ENCODE assay signal across 28 cellular contexts in the genomic region with DNA sequence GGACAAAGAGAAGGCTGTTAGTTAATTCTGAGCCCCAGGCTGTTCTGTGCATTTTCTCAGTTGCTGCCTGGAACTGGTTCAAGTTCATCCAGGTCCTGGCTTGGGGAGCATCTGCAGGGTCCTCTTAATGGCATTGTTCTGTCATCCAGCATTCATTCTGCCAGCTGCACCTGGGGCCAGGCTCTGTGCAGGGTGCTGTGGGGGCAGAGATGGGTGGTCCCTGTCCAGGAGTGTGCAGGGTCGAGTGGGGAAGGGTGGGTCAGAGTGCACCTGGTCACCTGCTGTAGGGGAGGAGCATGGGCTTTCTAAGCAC. TPM values are rescaled to one million over a fixed set of nuclear protein-coding genes. Genes with fewer than 3 reads are reported as not detected.
"Had no signal": no experiment of that assay in that cellular context is flagged by ENCODE, and none has a peak within 500 bp of the region (broad histone marks: within the 10 kb centered on the region; RNA-seq: fewer than 3 reads in every experiment).

No MANE protein-coding gene starts in this region.

- H3K4me1 ChIP-seq: esophagus muscularis mucosa, foreskin keratinocyte, heart left ventricle, pancreas, psoas muscle, spleen, testis, transverse colon had no signal

- H3K36me3 ChIP-seq: esophagus muscularis mucosa, heart left ventricle, pancreas, spleen, transverse colon, WERI-Rb-1 had no signal

- ATAC-seq: activated CD4-positive, CD25-positive, alpha-beta regulatory T cell treated with anti-CD3 and anti-CD28 coated beads, Interleukin-2, amount 50 U/mL, for 24 hours; foreskin keratinocyte; heart left ventricle; left lobe of liver; mucosa of descending colon; pancreas; psoas muscle; T-helper 17 cell had no signal

- H3K27ac ChIP-seq: esophagus muscularis mucosa, foreskin keratinocyte, heart left ventricle, pancreas, psoas muscle, spleen, testis, transverse colon, WERI-Rb-1 had no signal

- H3K27me3 ChIP-seq: foreskin keratinocyte, pancreas, testis, transverse colon had no signal

- H3K9me3 ChIP-seq: mucosa of descending colon, pancreas, psoas muscle, testis, transverse colon had no signal

- H3K4me3 ChIP-seq: esophagus muscularis mucosa, heart left ventricle, lung, mucosa of descending colon, pancreas, psoas muscle, spleen, testis, transverse colon had no signal

- DNase-seq: activated CD4-positive, alpha-beta T cell treated with anti-CD3 and anti-CD28 coated beads for 48 hours; activated CD4-positive, alpha-beta T cell treated with anti-CD3 and anti-CD28 coated beads, Interleukin-2, amount 50 U/mL, for 48 hours; activated CD8-positive, alpha-beta memory T cell treated with anti-CD3 and anti-CD28 coated beads for 24 hours; activated effector memory CD4-positive, alpha-beta T cell treated with Interleukin-2 at 50 U/mL for 16 hours; activated naive CD4-positive, alpha-beta T cell treated with Interleukin-2 at 50 U/mL for 16 hours; anterior cingulate cortex; endodermal cell; foreskin keratinocyte; heart left ventricle; hypothalamus; kidney glomerular epithelial cell; mesendoderm; mucosa of descending colon; nephron progenitor cell; nucleus accumbens; pancreas; psoas muscle; spleen; stimulated activated naive CD4-positive, alpha-beta T cell treated with Interleukin-2 at 50 U/mL for 16 hours; T-helper 17 cell; T1000; testis; transverse colon; WERI-Rb-1 had no signal

RNA-seq across cellular contexts. Expression of a gene that starts 53.9 kb away (rescaled TPM):
- total RNA-seq: foreskin keratinocyte, T-helper 17 cell had no signal
- polyA plus RNA-seq: foreskin keratinocyte had no signal
